Comparison of ENCODE assay signal across 8 cellular contexts in genomic region chr14:21734457-21735074, GRCh38.
A peak's percentile ranks its signal among the peaks of the same experiment; 100 is the strongest.
DNase-seq lines count a peak whose midpoint lies in the region; ATAC-seq and TF ChIP-seq lines count a peak whose summit lies in the region.

No MANE protein-coding gene starts in this region.

- H3K27ac ChIP-seq in upper lobe of left lung, result no peak overlapping the region

- no peak overlapping the region for H3K4me3 ChIP-seq in upper lobe of left lung

- DNase-seq in CD14-positive monocyte (ENCODE audit: low spot score) (no peak), GM10266 (ENCODE audit: extremely low spot score) (peak; percentile 22), NCI-H2171 treated with DMSO at 0.1 percent for 48 hours (lab: John Stamatoyannopoulos, UW) (peak; percentile 81), iPS-NIHi7 (ENCODE audit: extremely low spot score) (peak; percentile 23), upper lobe of left lung (no peak), AG08395 (ENCODE audit: low spot score) (no peak)
- peak; percentile 57 for DNase-seq in activated CD8-positive, alpha-beta T cell treated with anti-CD3 and anti-CD28 coated beads for 36 hours

- no peak for TF ChIP-seq POLR2A in upper lobe of left lung (IDR thresholded peaks at IDR 0.05)

- H3K27me3 Mint-ChIP-seq in CD14-positive monocyte (ENCODE audit: low read depth in 3 of 3), result peaks cover 4 to 13% (median 6%) of the 10 kb centered on the region in 3 donors
- H3K27me3 Mint-ChIP-seq in activated CD8-positive, alpha-beta T cell treated with anti-CD3 and anti-CD28 coated beads for 36 hours, result peaks cover 21% of the 10 kb centered on the region

- TF ChIP-seq CTCF in CD14-positive monocyte (IDR thresholded peaks at IDR 0.05), result peak; percentile 85
- peak; percentile 62 for TF ChIP-seq CTCF in GM10266 (IDR thresholded peaks at IDR 0.05; ENCODE audit: control insufficient read depth, insufficient read depth, low read depth, missing control alignments)
- peak; percentile 86 for TF ChIP-seq CTCF in activated CD8-positive, alpha-beta T cell treated with anti-CD3 and anti-CD28 coated beads for 36 hours (IDR thresholded peaks at IDR 0.05)
- TF ChIP-seq CTCF in upper lobe of left lung (IDR thresholded peaks at IDR 0.05), result peak in 5 of 6 experiments; percentile 23 to 49 (median 40)

- no peak for TF ChIP-seq EP300 in upper lobe of left lung (IDR thresholded peaks at IDR 0.05)

- ATAC-seq in activated CD8-positive, alpha-beta T cell treated with anti-CD3 and anti-CD28 coated beads for 36 hours, result peak; percentile 50
- ATAC-seq in upper lobe of left lung (ENCODE audit: low FRiP score in 2 of 2), result no peak
- ATAC-seq in GM21423 (IDR thresholded peaks at IDR 0.05; ENCODE audit: unreplicated experiment), result no peak

- peak overlapping the region in 1 of 2 donors; percentile 63 for H3K4me3 Mint-ChIP-seq in CD14-positive monocyte
- peak overlapping the region; percentile 62 for H3K4me3 Mint-ChIP-seq in activated CD8-positive, alpha-beta T cell treated with anti-CD3 and anti-CD28 coated beads for 36 hours

- no peaks in the 10 kb centered on the region for H3K9me3 ChIP-seq in upper lobe of left lung

- H3K27ac Mint-ChIP-seq in CD14-positive monocyte, result no peak overlapping the region
- no peak overlapping the region for H3K27ac Mint-ChIP-seq in activated CD8-positive, alpha-beta T cell treated with anti-CD3 and anti-CD28 coated beads for 36 hours

- WGBS in upper lobe of left lung, 2 donors, result 15 to 21% methylated on average over 7 of the region's 7 CpGs

- CTCF ChIA-PET in activated CD8-positive, alpha-beta T cell treated with anti-CD3 and anti-CD28 coated beads for 36 hours (lab: Charles Lee), result interaction anchor here (0.6 to 3.0 kb wide), 28 partner anchors 8 to 1905 kb away, joined by 3 to 32 read pairs (median 4); no protein-coding TSS in a partner anchor

- H3K9me3 Mint-ChIP-seq in CD14-positive monocyte, result peaks cover 0 to 2% (median 0%) of the 10 kb centered on the region in 7 donors
- H3K9me3 Mint-ChIP-seq in activated CD8-positive, alpha-beta T cell treated with anti-CD3 and anti-CD28 coated beads for 36 hours, result no peaks in the 10 kb centered on the region

- H3K36me3 ChIP-seq in upper lobe of left lung, result no peaks in the 10 kb centered on the region

- no peaks in the 10 kb centered on the region for H3K36me3 Mint-ChIP-seq in CD14-positive monocyte
- peaks cover 6% of the 10 kb centered on the region for H3K36me3 Mint-ChIP-seq in activated CD8-positive, alpha-beta T cell treated with anti-CD3 and anti-CD28 coated beads for 36 hours (ENCODE audit: low read depth)

- POLR2A ChIA-PET in activated CD8-positive, alpha-beta T cell treated with anti-CD3 and anti-CD28 coated beads for 36 hours (lab: Charles Lee), result interaction anchor here (0.6 to 0.7 kb wide), 2 partner anchors 8 to 797 kb away, joined by 3 read pairs; no protein-coding TSS in a partner anchor

- H3K4me1 ChIP-seq in upper lobe of left lung, result no peaks in the 10 kb centered on the region

- peaks cover 10% of the 10 kb centered on the region for H3K4me1 Mint-ChIP-seq in CD14-positive monocyte
- peaks cover 14% of the 10 kb centered on the region for H3K4me1 Mint-ChIP-seq in activated CD8-positive, alpha-beta T cell treated with anti-CD3 and anti-CD28 coated beads for 36 hours (ENCODE audit: low read depth)

- intact Hi-C loops in CD14-positive monocyte (cut with micrococcal nuclease), result no loop called here
- intact Hi-C loops in activated CD8-positive, alpha-beta T cell treated with anti-CD3 and anti-CD28 coated beads for 36 hours (cut with micrococcal nuclease), result no loop called here

- H3K27me3 ChIP-seq in upper lobe of left lung, result no peaks in the 10 kb centered on the region

Comparison
In these comparisons a context has a peak if more than half of its experiments do, and no peak if none do; other contexts are left out.
1. DNase-seq: peak in GM10266 (single experiment), NCI-H2171 treated with DMSO at 0.1 percent for 48 hours (single experiment), activated CD8-positive, alpha-beta T cell treated with anti-CD3 and anti-CD28 coated beads for 36 hours (single experiment) and iPS-NIHi7 (single experiment); none in CD14-positive monocyte (single experiment), upper lobe of left lung (0 of 2) and AG08395 (single experiment).
2. Peak in every context shown above with its lines, with median percentiles within 50 percentile points of each other: CTCF ChIP-seq.